19 cellular contexts compared by ENCODE assay signal in the genomic region with DNA sequence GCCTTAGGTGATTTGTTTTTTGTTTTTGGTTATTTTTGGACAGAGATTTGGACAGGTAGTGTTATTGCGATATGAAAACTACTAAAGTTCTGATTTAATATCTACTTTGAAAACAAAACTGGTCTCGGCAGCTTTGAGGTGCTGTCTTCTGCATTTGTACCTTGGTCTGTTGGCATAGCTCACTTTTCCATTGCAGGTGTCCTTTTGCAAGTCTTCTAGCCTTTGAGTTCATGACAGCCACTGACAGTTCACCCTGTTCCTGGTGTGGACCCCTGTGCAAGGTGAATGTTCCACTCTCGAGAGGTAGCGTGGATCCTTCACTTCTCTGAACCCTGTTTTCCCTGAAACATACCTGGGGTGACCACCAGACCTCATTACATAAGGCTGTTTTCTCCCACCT. TPM values are rescaled to one million over a fixed set of nuclear protein-coding genes. Genes with fewer than 3 reads are reported as not detected.
DNase-seq lines count a peak whose midpoint lies in the region; ATAC-seq, FAIRE-seq and TF ChIP-seq lines count a peak whose summit lies in the region.
"Had no signal": no experiment of that assay in that cellular context is flagged by ENCODE, and none has a peak within 500 bp of the region (broad histone marks: within the 10 kb centered on the region; RNA-seq: fewer than 3 reads in every experiment).

No MANE protein-coding gene starts in this region.

- no peaks in the 10 kb centered on the region for H3K9me2 ChIP-seq in SU-DHL-6 (replicated peaks; ENCODE audit: insufficient read depth, low read length)

- peak overlapping the region in 5 of 7 donors; percentile 0 to 69 (median 46) for H3K27ac Mint-ChIP-seq in CD14-positive monocyte
- H3K27ac Mint-ChIP-seq: IgD-negative memory B cell had no signal

- H3K9me3 ChIP-seq in SU-DHL-6 (ENCODE audit: insufficient read depth, low read length), result no peaks in the 10 kb centered on the region
- H3K9me3 ChIP-seq in small intestine (ENCODE audit: control insufficient read depth, low read depth), result no peaks in the 10 kb centered on the region
- H3K9me3 ChIP-seq: MG63 had no signal

- H3K27me3 Mint-ChIP-seq in CD14-positive monocyte (ENCODE audit: low read depth in 3 of 3), result no peaks in the 10 kb centered on the region
- H3K27me3 Mint-ChIP-seq: IgD-negative memory B cell had no signal

- no peaks in the 10 kb centered on the region for H3K9me3 Mint-ChIP-seq in CD14-positive monocyte
- H3K9me3 Mint-ChIP-seq: IgD-negative memory B cell had no signal

- intact Hi-C loops in CD14-positive monocyte (cut with micrococcal nuclease), result no loop called here

- H3K4me3 ChIP-seq in SU-DHL-6 (ENCODE audit: insufficient read depth, low read length, poor library complexity, severe bottlenecking) (no peak overlapping the region), small intestine (ENCODE audit: low read depth in 1 of 2, low read length in 2 of 2) (no peak overlapping the region)
- H3K4me3 ChIP-seq: MG63 had no signal

- peaks cover 72% of the 10 kb centered on the region for H3F3A ChIP-seq in SU-DHL-6 (ENCODE audit: insufficient read depth)

- H2AFZ ChIP-seq in SU-DHL-6 (ENCODE audit: low read depth, low read length, severe bottlenecking), result no peak overlapping the region

- H3K4me3 Mint-ChIP-seq in CD14-positive monocyte, result no peak overlapping the region

- WGBS in small intestine, 3 donors, result 26 to 66% (median 48%) methylated on average over 4 of the region's 4 CpGs

- no peak overlapping the region for H3K9ac ChIP-seq in SU-DHL-6 (ENCODE audit: low read length)

- no peak for DNase-seq in CD14-positive monocyte (ENCODE audit: low spot score)
- DNase-seq in left lobe of liver (ENCODE audit: low spot score), result peak; percentile 79
- peak; percentile 43 for DNase-seq in small intestine
- DNase-seq in RKO (ENCODE audit: low spot score), result no peak
- DNase-seq in RWPE1 (ENCODE audit: low spot score), result no peak
- no peak for DNase-seq in effector CD4-positive, alpha-beta T cell
- DNase-seq: C1 segment of cervical spinal cord, DMS79, Karpas-422, NCI-H1048, NCI-H1930, NCI-H2171, RPMI8226, SIG-M5 had no signal

- no peak for TF ChIP-seq CTCF in CD14-positive monocyte (IDR thresholded peaks at IDR 0.05)
- TF ChIP-seq CTCF in SU-DHL-6 (IDR thresholded peaks at IDR 0.05; ENCODE audit: insufficient read depth, low read length, poor library complexity, severe bottlenecking), result no peak
- TF ChIP-seq CTCF in RWPE1 (conservative IDR thresholded peaks at IDR 0.05; ENCODE audit: low read depth), result no peak

- peak overlapping the region; percentile 78 for H3K4me2 ChIP-seq in SU-DHL-6 (ENCODE audit: low read depth, low read length, poor library complexity, severe bottlenecking)

- FAIRE-seq in small intestine (lab: Jason Lieb, UNC), result no peak
- FAIRE-seq: HTR-8/SVneo had no signal

- H3K27ac ChIP-seq in SU-DHL-6 (ENCODE audit: low read depth, low read length), result peak overlapping the region; percentile 91
- no peak overlapping the region for H3K27ac ChIP-seq in small intestine (ENCODE audit: low read depth in 1 of 2, low read length in 1 of 2)
- H3K27ac ChIP-seq in RWPE1, result no peak overlapping the region

- H3K27me3 ChIP-seq in SU-DHL-6 (ENCODE audit: low read length) (no peaks in the 10 kb centered on the region), small intestine (ENCODE audit: control insufficient read depth in 2 of 2, insufficient read depth in 2 of 2, low read length in 2 of 2) (no peaks in the 10 kb centered on the region)
- H3K27me3 ChIP-seq: MG63 had no signal

- H3K36me3 ChIP-seq in SU-DHL-6 (ENCODE audit: low read length) (peaks cover 6% of the 10 kb centered on the region; the same call in 1 of the 2 replicates), small intestine (ENCODE audit: control insufficient read depth in 2 of 2, insufficient read depth in 2 of 2, low read length in 2 of 2) (peaks cover 5 to 11% of the 10 kb centered on the region in 2 donors)

- H3K79me2 ChIP-seq in SU-DHL-6 (ENCODE audit: insufficient read depth, low read length), result peaks cover 58% of the 10 kb centered on the region

- peaks cover 71 to 83% of the 10 kb centered on the region in 2 donors for H3K36me3 Mint-ChIP-seq in CD14-positive monocyte

- H3K4me1 Mint-ChIP-seq in CD14-positive monocyte, result peaks cover 38% of the 10 kb centered on the region

- H3K4me1 ChIP-seq in small intestine (ENCODE audit: control insufficient read depth in 2 of 2, insufficient read depth in 1 of 2, low read depth in 1 of 2, low read length in 1 of 2), result peaks cover 0 to 2% of the 10 kb centered on the region in 2 donors

- ATAC-seq in left lobe of liver, result peak; percentile 84
- ATAC-seq: SK-N-SH treated with all-trans-retinoic acid at 6 μM for 48 hours had no signal

- CTCF ChIA-PET in RWPE1 (lab: Yijun Ruan, JAX), result interaction anchor here (0.6 kb wide), 1 partner anchor 782 kb away, joined by 3 read pairs; no protein-coding TSS in a partner anchor

- H4K20me1 ChIP-seq in SU-DHL-6 (ENCODE audit: low read depth, low read length), result no peaks in the 10 kb centered on the region

- POLR2A ChIA-PET in RWPE1 (lab: Yijun Ruan, JAX; ENCODE audit: low non-redundant PET), result no interaction called here

RNA-seq across cellular contexts. Expression of gene ST14, which starts 44.9 kb away (rescaled TPM):
- polyA plus RNA-seq in CD14-positive monocyte (10 to 100 TPM; 13.3 to 23.6 TPM), small intestine (100 to 1,000 TPM in 2 of 3 donors, 10 to 100 TPM in 1; 97.8 to 169 (median 116) TPM)
- total RNA-seq in left lobe of liver, result 3.7 TPM

RNA-seq across cellular contexts. Expression of gene APLP2, which starts 45.0 kb away (rescaled TPM):
- polyA plus RNA-seq in CD14-positive monocyte (100 to 1,000 TPM; 486 to 591 TPM), small intestine (100 to 1,000 TPM in 1 of 3 donors, 10 to 100 TPM in 2; 72.7 to 183 (median 91.7) TPM)
- 214 TPM for total RNA-seq in left lobe of liver

Comparison
In these comparisons a context has a peak if more than half of its experiments do, and no peak if none do; other contexts are left out.
1. DNase-seq: peak in left lobe of liver (single experiment) and small intestine (single experiment); none in CD14-positive monocyte (single experiment), RKO (single experiment), RWPE1 (single experiment) and effector CD4-positive, alpha-beta T cell (single experiment).
2. RNA of gene ST14, which starts 44.9 kb away (polyA plus RNA-seq): 97.8 to 169 TPM in small intestine; 13.3 to 23.6 TPM in CD14-positive monocyte; every median in the first group is over 4 times any median in the second.